ENCODE assay signal across 29 cellular contexts in the genomic region with DNA sequence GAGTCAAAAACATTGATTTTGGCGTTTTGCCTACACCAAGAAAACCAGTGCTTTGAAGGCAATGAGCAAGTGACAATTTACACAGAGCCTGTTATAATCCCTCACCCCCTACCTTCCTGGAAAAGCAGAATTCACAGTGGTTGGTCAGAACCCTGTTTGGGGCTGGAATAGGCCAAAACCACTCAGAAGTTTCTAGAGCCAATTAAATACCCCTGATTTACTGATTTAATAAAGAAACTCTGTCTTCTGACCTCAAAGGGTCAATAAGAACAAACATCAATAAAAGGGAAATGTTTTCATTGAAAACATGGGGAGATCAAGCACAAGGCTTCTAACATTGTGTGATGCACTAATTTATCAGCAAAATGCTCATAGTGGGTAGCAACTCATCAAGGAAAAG.
"Had no signal": no experiment of that assay in that cellular context is flagged by ENCODE, and none has a peak within 500 bp of the region (broad histone marks: within the 10 kb centered on the region; RNA-seq: fewer than 3 reads in every experiment).

No MANE protein-coding gene starts in this region.

- H3K36me3 Mint-ChIP-seq: activated naive CD4-positive, alpha-beta T cell treated with anti-CD3 and anti-CD28 coated beads, Interleukin-2, amount 50 U/mL, for 72 hours had no signal

- H3K27ac ChIP-seq: adrenal gland, body of pancreas, Peyer's patch, SJSA1 had no signal

- DNase-seq: activated CD4-positive, alpha-beta T cell treated with anti-CD3 and anti-CD28 coated beads, Interleukin-2, amount 10 ng/mL, durations not matched to agents 7 days and 5 days; activated CD4-positive, alpha-beta T cell treated with anti-CD3 and anti-CD28 coated beads, Interleukin-2, amount 50 U/mL, for 48 hours; activated CD8-positive, alpha-beta T cell treated with anti-CD3 and anti-CD28 coated beads, Interleukin-2, amount 10 ng/mL, durations not matched to agents 7 days and 5 days; activated gamma-delta T cell treated with Interleukin-2 at 50 U/mL for 16 hours; activated naive CD4-positive, alpha-beta T cell treated with anti-CD3 and anti-CD28 coated beads for 36 hours; activated T-cell treated with anti-CD3 and anti-CD28 coated beads, Interleukin-2, amount 50 U/mL, for 24 hours; adrenal gland; body of pancreas; caudate nucleus; NCI-H1092 treated with DMSO at 0.1 percent for 48 hours; NCI-H146; NCI-H187; NCI-H2029 treated with DMSO at 0.1 percent for 48 hours; NCI-H2171 treated with DMSO at 0.1 percent for 48 hours; NCI-H510A; NCI-H526; NCI-H748 treated with DMSO at 0.1 percent for 48 hours; NK-92 treated with Interleukin-12 subunit alpha and Interleukin-12 subunit beta, amount 100 ng/mL, for 24 hours; PC-3; Peyer's patch; RPMI8226; SHP77 treated with DMSO at 0.1 percent for 48 hours; SK-N-SH had no signal

- H3K4me3 Mint-ChIP-seq: activated CD4-positive, alpha-beta T cell treated with anti-CD3 and anti-CD28 coated beads, Interleukin-2, amount 10 ng/mL, durations not matched to agents 7 days and 5 days; activated CD8-positive, alpha-beta T cell treated with anti-CD3 and anti-CD28 coated beads, Interleukin-2, amount 10 ng/mL, durations not matched to agents 7 days and 5 days; activated naive CD4-positive, alpha-beta T cell treated with anti-CD3 and anti-CD28 coated beads for 36 hours; activated T-cell treated with anti-CD3 and anti-CD28 coated beads, Interleukin-2, amount 50 U/mL, for 24 hours; T-helper 1 cell treated with Interleukin-12 subunit alpha and Interleukin-12 subunit beta and Interleukin-4 antibody, amounts not matched to agents 30 μg/mL and 1 μg/mL, for 36 hours; T-helper 2 cell treated with Interferon-gamma antibody and Interleukin-4, amounts not matched to agents 5 μg/mL and 100 μg/mL, for 36 hours had no signal

- ATAC-seq: activated CD8-positive, alpha-beta T cell treated with anti-CD3 and anti-CD28 coated beads, Interleukin-2, amount 10 ng/mL, durations not matched to agents 7 days and 5 days; activated naive CD4-positive, alpha-beta T cell treated with anti-CD3 and anti-CD28 coated beads, Interleukin-2, amount 50 U/mL, for 72 hours; body of pancreas; K562; PC-3 had no signal

- H3K27ac Mint-ChIP-seq: activated CD4-positive, alpha-beta T cell treated with anti-CD3 and anti-CD28 coated beads, Interleukin-2, amount 10 ng/mL, durations not matched to agents 7 days and 5 days; activated CD8-positive, alpha-beta T cell treated with anti-CD3 and anti-CD28 coated beads, Interleukin-2, amount 10 ng/mL, durations not matched to agents 7 days and 5 days; activated naive CD4-positive, alpha-beta T cell treated with anti-CD3 and anti-CD28 coated beads for 36 hours; activated naive CD4-positive, alpha-beta T cell treated with anti-CD3 and anti-CD28 coated beads, Interleukin-2, amount 50 U/mL, for 72 hours; activated T-cell treated with anti-CD3 and anti-CD28 coated beads, Interleukin-2, amount 50 U/mL, for 24 hours; activated T-helper 2 cell treated with anti-CD3 and anti-CD28 coated beads, Interferon-gamma antibody, Interleukin-2, Interleukin-4, amounts not matched to agents 10 μg/mL and 5 μg/mL and 100 μg/mL, durations not matched to agents 14 hours and 24 hours and 36 hours; T-helper 1 cell treated with Interleukin-12 subunit alpha and Interleukin-12 subunit beta and Interleukin-4 antibody, amounts not matched to agents 30 μg/mL and 1 μg/mL, for 36 hours; T-helper 2 cell treated with Interferon-gamma antibody and Interleukin-4, amounts not matched to agents 5 μg/mL and 100 μg/mL, for 36 hours had no signal

- H3K27me3 Mint-ChIP-seq: activated CD4-positive, alpha-beta T cell treated with anti-CD3 and anti-CD28 coated beads, Interleukin-2, amount 10 ng/mL, durations not matched to agents 7 days and 5 days; activated T-cell treated with anti-CD3 and anti-CD28 coated beads, Interleukin-2, amount 50 U/mL, for 24 hours had no signal

- H3K9me3 Mint-ChIP-seq: activated CD4-positive, alpha-beta T cell treated with anti-CD3 and anti-CD28 coated beads, Interleukin-2, amount 10 ng/mL, durations not matched to agents 7 days and 5 days; activated naive CD4-positive, alpha-beta T cell treated with anti-CD3 and anti-CD28 coated beads for 36 hours; activated naive CD4-positive, alpha-beta T cell treated with anti-CD3 and anti-CD28 coated beads, Interleukin-2, amount 50 U/mL, for 72 hours; activated T-cell treated with anti-CD3 and anti-CD28 coated beads, Interleukin-2, amount 50 U/mL, for 24 hours; activated T-helper 2 cell treated with anti-CD3 and anti-CD28 coated beads, Interferon-gamma antibody, Interleukin-2, Interleukin-4, amounts not matched to agents 10 μg/mL and 5 μg/mL and 100 μg/mL, durations not matched to agents 14 hours and 24 hours and 36 hours; T-helper 1 cell treated with Interleukin-12 subunit alpha and Interleukin-12 subunit beta and Interleukin-4 antibody, amounts not matched to agents 30 μg/mL and 1 μg/mL, for 36 hours; T-helper 2 cell treated with Interferon-gamma antibody and Interleukin-4, amounts not matched to agents 5 μg/mL and 100 μg/mL, for 36 hours had no signal

- H3K4me1 Mint-ChIP-seq: activated CD4-positive, alpha-beta T cell treated with anti-CD3 and anti-CD28 coated beads, Interleukin-2, amount 10 ng/mL, durations not matched to agents 7 days and 5 days had no signal
